Comparison of ENCODE assay signal across 20 cellular contexts in genomic region chr17:51921500-51921899, GRCh38.
DNase-seq lines count a peak whose midpoint lies in the region; ATAC-seq, FAIRE-seq and TF ChIP-seq lines count a peak whose summit lies in the region.
"Had no signal": no experiment of that assay in that cellular context is flagged by ENCODE, and none has a peak within 500 bp of the region (broad histone marks: within the 10 kb centered on the region; RNA-seq: fewer than 3 reads in every experiment).

No MANE protein-coding gene starts in this region.

- DNase-seq in DMS53 (lab: John Stamatoyannopoulos, UW) (peak; percentile 73), H1 (ENCODE audit: low read depth in 1 of 2, low spot score in 2 of 2) (no peak), kidney tubule cell (ENCODE audit: low spot score) (peak; percentile 38), Karpas-422 (no peak), SHP77 (lab: John Stamatoyannopoulos, UW) (no peak)
- DNase-seq: AML-193; Caco-2; CD4-positive, alpha-beta T cell; DND-41; HCEC 1CT; KBM-7 had no signal

- H3K14ac ChIP-seq in H1 (ENCODE audit: insufficient read length): no peak overlapping the region

- H2AK5ac ChIP-seq in H1 (ENCODE audit: low read depth, low read length): no peak overlapping the region

- H4K20me1 ChIP-seq in H1 (replicated peaks in 1 of 2; ENCODE audit: control insufficient read depth in 1 of 2, insufficient read depth in 2 of 2, low read length in 2 of 2) (no peaks in the 10 kb centered on the region), Karpas-422 (ENCODE audit: insufficient read depth, low read depth, low read length) (no peaks in the 10 kb centered on the region)

- no peaks in the 10 kb centered on the region for H3K23me2 ChIP-seq in H1 (ENCODE audit: low read depth, low read length)

- no peaks in the 10 kb centered on the region; a peak in 2 of 7 replicates for H3K4me1 ChIP-seq in H1 (replicated peaks in 1 of 4; ENCODE audit: control insufficient read depth in 3 of 4, insufficient read depth in 4 of 4, low read length in 3 of 4)
- H3K4me1 ChIP-seq in Karpas-422 (ENCODE audit: low read length): no peaks in the 10 kb centered on the region
- H3K4me1 ChIP-seq: A549, Caco-2 had no signal

- no peak for TF ChIP-seq EP300 in H1 (IDR thresholded peaks at IDR 0.05; ENCODE audit: borderline replicate concordance in 1 of 2, low read depth in 2 of 2, low read length in 2 of 2)

- no peak overlapping the region for H4K8ac ChIP-seq in H1 (ENCODE audit: extremely low read depth, insufficient read depth, low read length)

- CTCF ChIA-PET in H1 (lab: Charles Lee; ENCODE audit: partially characterized antibody): no interaction called here

- H3K18ac ChIP-seq in H1 (ENCODE audit: extremely low read depth, low read length): no peak overlapping the region

- H3K36me3 ChIP-seq in H1 (ENCODE audit: control insufficient read depth in 2 of 4, insufficient read depth in 4 of 4, low read length in 3 of 4): no peaks in the 10 kb centered on the region
- H3K36me3 ChIP-seq in Karpas-422 (ENCODE audit: insufficient read depth, low read length): no peaks in the 10 kb centered on the region

- H3K27me3 ChIP-seq in H1 (replicated peaks in 1 of 4; ENCODE audit: control insufficient read depth in 3 of 4, extremely low read depth in 1 of 4, insufficient read depth in 3 of 4, low read length in 3 of 4) (no peaks in the 10 kb centered on the region), Karpas-422 (ENCODE audit: low read length) (no peaks in the 10 kb centered on the region)

- H3K4me3 ChIP-seq in H1 (ENCODE audit: extremely low read depth in 1 of 4, insufficient read depth in 2 of 4, low read depth in 3 of 4, low read length in 4 of 4): no peak overlapping the region
- H3K4me3 ChIP-seq in Karpas-422 (ENCODE audit: low read length): no peak overlapping the region
- H3K4me3 ChIP-seq: A549 had no signal

- ATAC-seq in GM19397 (IDR thresholded peaks at IDR 0.05; ENCODE audit: unreplicated experiment): peak; percentile 54
- ATAC-seq in HG02870 (IDR thresholded peaks at IDR 0.05; ENCODE audit: unreplicated experiment): no peak
- ATAC-seq: A549, HepG2 had no signal

- H2BK20ac ChIP-seq in H1 (ENCODE audit: low read length): no peak overlapping the region

- POLR2A ChIA-PET in H1 (lab: Charles Lee; ENCODE audit: partially characterized antibody): no interaction called here

- H4K5ac ChIP-seq in H1 (ENCODE audit: insufficient read length, low read depth, low read length): no peak overlapping the region

- TF ChIP-seq POLR2A in H1 (IDR thresholded peaks at IDR 0.05; ENCODE audit: control extremely low read depth in 1 of 2, low read depth in 2 of 2, low read length in 2 of 2): no peak

- TF ChIP-seq CTCF in H1 (IDR thresholded peaks at IDR 0.05; ENCODE audit: control extremely low read depth in 1 of 3, insufficient read depth in 1 of 3, low read depth in 1 of 3, low read length in 3 of 3): no peak

- no peaks in the 10 kb centered on the region for H3K79me1 ChIP-seq in H1 (ENCODE audit: low read depth, low read length)

- H3K9ac ChIP-seq in H1 (replicated peaks in 1 of 4; ENCODE audit: extremely low read depth in 1 of 4, low read depth in 3 of 4, low read length in 3 of 4) (no peak overlapping the region), Karpas-422 (ENCODE audit: low read length) (no peak overlapping the region)

- H3K4me2 ChIP-seq in H1 (ENCODE audit: insufficient read depth in 1 of 2, low read depth in 2 of 2, low read length in 2 of 2): no peak overlapping the region
- H3K4me2 ChIP-seq in Karpas-422 (ENCODE audit: low read depth, low read length, poor library complexity, severe bottlenecking): no peak overlapping the region
- H3K4me2 ChIP-seq: A549 had no signal

- H3K56ac ChIP-seq in H1 (replicated peaks; ENCODE audit: insufficient read length, low read depth, low read length): no peak overlapping the region

- TF ChIP-seq RAD21 in H1 (IDR thresholded peaks at IDR 0.05 in 1 of 2, conservative IDR thresholded peaks at IDR 0.05 in 1 of 2; ENCODE audit: low read depth in 2 of 2, low read length in 2 of 2): no peak

- no peak overlapping the region for H2BK5ac ChIP-seq in H1 (ENCODE audit: low read depth, low read length)

- H2AFZ ChIP-seq in H1 (ENCODE audit: low read length) (no peak overlapping the region), Karpas-422 (ENCODE audit: low read length) (no peak overlapping the region)

- H3K9me2 ChIP-seq in Karpas-422 (replicated peaks; ENCODE audit: insufficient read depth, low read length): no peaks in the 10 kb centered on the region; the same call in 1 of the 2 replicates

- H3K27ac ChIP-seq in H1 (ENCODE audit: low read depth, low read length): no peak overlapping the region
- H3K27ac ChIP-seq in Karpas-422 (ENCODE audit: low read length): no peak overlapping the region
- H3K27ac ChIP-seq: 22Rv1, A549, C4-2B had no signal

- H4K91ac ChIP-seq in H1 (replicated peaks; ENCODE audit: insufficient read length, low read length): no peak overlapping the region

- H2BK120ac ChIP-seq in H1 (replicated peaks; ENCODE audit: low read depth, low read length): no peak overlapping the region

- 67% methylated on average over 1 of the region's 1 CpG; no CpG with 5 or more reads in 1 of the 2 experiments for WGBS in H1 (ENCODE audit: extremely low coverage in 1 of 2, insufficient coverage in 1 of 2, insufficient read length in 1 of 2, insufficient replicate concordance in 2 of 2, low coverage in 1 of 2, low lambda C conversion rate in 2 of 2, missing lambda C conversion rate in 1 of 2), 2 experiments

- no peak overlapping the region for H3K23ac ChIP-seq in H1 (ENCODE audit: insufficient read length)

- no peaks in the 10 kb centered on the region for H3K9me3 ChIP-seq in H1 (ENCODE audit: insufficient read depth in 2 of 2, low read depth in 1 of 2, low read length in 1 of 2)
- H3K9me3 ChIP-seq in Karpas-422 (ENCODE audit: low read length): no peaks in the 10 kb centered on the region
- H3K9me3 ChIP-seq: A549, Caco-2 had no signal

- FAIRE-seq in H1 (lab: Jason Lieb, UNC): no peak
- FAIRE-seq: A549, D721Med, G401.6, GM12891, HepG2 had no signal

- H2BK15ac ChIP-seq in H1 (ENCODE audit: low read length): no peak overlapping the region

- no peaks in the 10 kb centered on the region for H3K79me2 ChIP-seq in H1 (ENCODE audit: control insufficient read depth in 1 of 2, insufficient read depth in 2 of 2, low read length in 2 of 2)
- H3K79me2 ChIP-seq in Karpas-422 (ENCODE audit: low read length): no peaks in the 10 kb centered on the region

- no peak overlapping the region for H3K4ac ChIP-seq in H1 (replicated peaks; ENCODE audit: insufficient read length, low read depth, low read length)

- no peak overlapping the region for H2BK12ac ChIP-seq in H1 (ENCODE audit: low read depth, low read length)

TF ChIP-seq in H1, 55 proteins besides CTCF, POLR2A, EP300 and RAD21:
- TF ChIP-seq TEAD4 (IDR thresholded peaks at IDR 0.05; ENCODE audit: low read depth, low read length) (peak; percentile 43; the same call in 1 of the 2 replicates), USF2 (IDR thresholded peaks at IDR 0.05; ENCODE audit: low read length) (no peak), POU5F1 (IDR thresholded peaks at IDR 0.05; ENCODE audit: low read depth, low read length) (peak; percentile 96)

Comparison
In these comparisons a context has a peak if more than half of its experiments do, and no peak if none do; other contexts are left out.
1. DNase-seq: peak in DMS53 (single experiment) and kidney tubule cell (single experiment); none in H1 (0 of 2), Karpas-422 (single experiment) and SHP77 (0 of 2).